17 cellular contexts compared by ENCODE assay signal in genomic region chr10:48209246-48209645, GRCh38.
"Had no signal": no experiment of that assay in that cellular context is flagged by ENCODE, and none has a peak within 500 bp of the region (broad histone marks: within the 10 kb centered on the region; RNA-seq: fewer than 3 reads in every experiment).

No MANE protein-coding gene starts in this region.

- H3K9me3 Mint-ChIP-seq: activated CD4-positive, alpha-beta T cell treated with anti-CD3 and anti-CD28 coated beads, Interleukin-2, amount 10 ng/mL, durations not matched to agents 7 days and 5 days; activated T-cell treated with anti-CD3 and anti-CD28 coated beads, Interleukin-2, amount 50 U/mL, for 72 hours; nephron progenitor cell; T-helper 2 cell treated with Interferon-gamma antibody and Interleukin-4, amounts not matched to agents 5 μg/mL and 100 μg/mL, for 36 hours had no signal

- H3K4me3 Mint-ChIP-seq: activated CD4-positive, alpha-beta T cell treated with anti-CD3 and anti-CD28 coated beads, Interleukin-2, amount 10 ng/mL, durations not matched to agents 7 days and 5 days; activated naive CD8-positive, alpha-beta T cell; activated T-cell treated with anti-CD3 and anti-CD28 coated beads, Interleukin-2, amount 50 U/mL, for 72 hours; nephron progenitor cell; T-helper 2 cell treated with Interferon-gamma antibody and Interleukin-4, amounts not matched to agents 5 μg/mL and 100 μg/mL, for 36 hours had no signal

- H3K27ac Mint-ChIP-seq: activated CD4-positive, alpha-beta T cell treated with anti-CD3 and anti-CD28 coated beads, Interleukin-2, amount 10 ng/mL, durations not matched to agents 7 days and 5 days; activated naive CD8-positive, alpha-beta T cell; activated T-cell treated with anti-CD3 and anti-CD28 coated beads, Interleukin-2, amount 50 U/mL, for 72 hours; nephron progenitor cell; T-helper 2 cell treated with Interferon-gamma antibody and Interleukin-4, amounts not matched to agents 5 μg/mL and 100 μg/mL, for 36 hours had no signal

- H3K27ac ChIP-seq: epithelial cell of prostate, prostate gland, right lobe of liver, tibial artery had no signal

- H3K27me3 ChIP-seq: right lobe of liver, tibial artery had no signal

- FAIRE-seq: bronchial epithelial cell had no signal

- H3K36me3 Mint-ChIP-seq: activated naive CD8-positive, alpha-beta T cell had no signal

- ATAC-seq: activated T-cell treated with anti-CD3 and anti-CD28 coated beads, Interleukin-2, amount 50 U/mL, for 72 hours; right lobe of liver had no signal

- H3K4me1 Mint-ChIP-seq: activated CD4-positive, alpha-beta T cell treated with anti-CD3 and anti-CD28 coated beads, Interleukin-2, amount 10 ng/mL, durations not matched to agents 7 days and 5 days had no signal

- DNase-seq: activated CD4-positive, alpha-beta T cell treated with anti-CD3 and anti-CD28 coated beads, Interleukin-2, amount 10 ng/mL, durations not matched to agents 7 days and 5 days; activated CD4-positive, CD25-positive, alpha-beta regulatory T cell; activated CD8-positive, alpha-beta memory T cell treated with anti-CD3 and anti-CD28 coated beads, Interleukin-2, amount 50 U/mL, for 48 hours; activated gamma-delta T cell treated with Interleukin-2 at 50 U/mL for 16 hours; activated T-cell treated with anti-CD3 and anti-CD28 coated beads, Interleukin-2, amount 50 U/mL, for 72 hours; amygdala; glutamatergic neuron; kidney glomerular epithelial cell; nephron progenitor cell; right lobe of liver; stimulated activated CD4-positive, alpha-beta T cell treated with anti-CD3 and anti-CD28 coated beads, Interleukin-1b, Interleukin-23, amount 100 ng/mL, for 48 hours; tibial artery had no signal

- H3K4me1 ChIP-seq: prostate gland, right lobe of liver, tibial artery had no signal

- H3K9me3 ChIP-seq: prostate gland, right lobe of liver, tibial artery had no signal

- H3K36me3 ChIP-seq: prostate gland, right lobe of liver, tibial artery had no signal

- H3K4me3 ChIP-seq: prostate gland, right lobe of liver, tibial artery had no signal

- H3K27me3 Mint-ChIP-seq: activated naive CD8-positive, alpha-beta T cell had no signal
